In the genomic region with DNA sequence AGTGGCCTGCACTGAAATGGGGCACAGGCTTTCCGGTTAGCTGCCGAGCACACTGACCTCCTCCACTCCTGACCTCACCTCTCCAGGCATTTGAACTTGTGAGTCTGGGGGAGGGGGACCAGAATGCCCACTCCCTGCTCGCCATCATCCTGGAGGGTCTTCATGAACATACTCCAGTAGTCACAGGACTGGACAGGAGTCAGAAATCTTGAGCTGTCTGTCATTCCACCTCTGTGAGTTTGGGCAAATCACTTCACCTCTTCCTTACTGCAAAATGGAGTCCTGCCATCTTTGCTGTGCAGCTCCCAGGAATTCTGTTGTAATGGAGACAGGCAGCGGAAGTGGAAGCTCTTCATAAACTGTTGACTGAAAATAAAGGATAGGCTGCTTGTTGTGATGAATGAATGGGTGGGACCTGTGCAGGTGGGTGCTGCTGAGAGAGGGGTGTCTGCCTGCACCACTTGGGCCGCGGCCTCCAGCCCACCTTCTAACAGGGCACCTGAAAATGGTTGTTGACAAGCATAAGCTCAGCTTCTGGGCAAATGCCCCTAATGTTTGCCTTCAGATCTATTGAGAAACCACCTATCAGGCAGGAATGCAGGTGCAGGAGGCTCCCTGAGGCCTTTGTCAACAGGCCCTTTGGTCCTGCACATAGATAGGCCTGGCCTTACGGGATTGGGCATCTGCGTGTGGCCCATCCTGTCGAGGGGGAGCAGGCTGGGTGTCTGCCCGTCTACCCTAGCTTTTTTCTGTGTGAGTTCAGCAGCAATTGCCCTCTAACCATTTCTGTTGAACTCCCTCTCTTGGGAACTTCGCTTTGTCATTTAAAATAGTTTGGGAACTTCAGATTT, we compare ENCODE assay signal across 1 cellular context.
A peak's percentile ranks its signal among the peaks of the same experiment; 100 is the strongest.
TF ChIP-seq lines count a peak whose summit lies in the region.

No MANE protein-coding gene starts in this region.

TF ChIP-seq in HepG2, 621 proteins besides CTCF, POLR2A, EP300 and RAD21 (continued from another document and continues in another):
- TF ChIP-seq SMC3 (IDR thresholded peaks at IDR 0.05; ENCODE audit: low read length) (peak; percentile 33; the same call in 1 of the 2 replicates), KDM4B (CRISPR knock-in tag; IDR thresholded peaks at IDR 0.05) (peak; percentile 95), KDM5B (CRISPR knock-in tag; IDR thresholded peaks at IDR 0.05; ENCODE audit: borderline replicate concordance) (peak; percentile 74; the same call in 1 of the 2 replicates), HOXD1 (CRISPR knock-in tag; IDR thresholded peaks at IDR 0.05) (peak; percentile 96), GATAD1 (CRISPR knock-in tag; IDR thresholded peaks at IDR 0.05) (peak; percentile 68), ZNF790 (CRISPR knock-in tag; IDR thresholded peaks at IDR 0.05; ENCODE audit: borderline replicate concordance) (no peak), ZFP41 (CRISPR knock-in tag; IDR thresholded peaks at IDR 0.05; ENCODE audit: borderline replicate concordance) (peak; percentile 60; the same call in 1 of the 2 replicates), ZNF292 (CRISPR knock-in tag; IDR thresholded peaks at IDR 0.05; ENCODE audit: borderline replicate concordance, low read depth) (peak; percentile 96; the same call in 1 of the 2 replicates), THYN1 (CRISPR knock-in tag; IDR thresholded peaks at IDR 0.05; ENCODE audit: borderline replicate concordance, low read depth) (no peak), NR2F6 (IDR thresholded peaks at IDR 0.05) (peak; percentile 88), NR2F6 (CRISPR knock-in tag; IDR thresholded peaks at IDR 0.05) (peak; percentile 95), RXRB (CRISPR knock-in tag; IDR thresholded peaks at IDR 0.05; ENCODE audit: borderline replicate concordance) (peak; percentile 96), WIZ (CRISPR knock-in tag; IDR thresholded peaks at IDR 0.05) (peak; percentile 98), CENPX (CRISPR knock-in tag; IDR thresholded peaks at IDR 0.05) (no peak), SOX6 (IDR thresholded peaks at IDR 0.05) (no peak), SOX6 (CRISPR knock-in tag; IDR thresholded peaks at IDR 0.05) (peak; percentile 97), JUN (CRISPR knock-in tag; IDR thresholded peaks at IDR 0.05) (peak; percentile 70; the same call in 1 of the 2 replicates), ZNF629 (CRISPR knock-in tag; conservative IDR thresholded peaks at IDR 0.05) (peak; percentile 74), DNMT1 (CRISPR knock-in tag; IDR thresholded peaks at IDR 0.05) (no peak), ZNF331 (CRISPR knock-in tag; IDR thresholded peaks at IDR 0.05) (peak; percentile 98), NFIB (CRISPR knock-in tag; IDR thresholded peaks at IDR 0.05; ENCODE audit: borderline replicate concordance) (no peak), SOX13 (IDR thresholded peaks at IDR 0.05) (peak; percentile 88), SOX13 (CRISPR knock-in tag; conservative IDR thresholded peaks at IDR 0.05 in 1 of 2, IDR thresholded peaks at IDR 0.05 in 1 of 2) (peak in 1 of 2 experiments; percentile 96; a peak in 2 of 4 replicates), ZMYM3 (CRISPR knock-in tag; IDR thresholded peaks at IDR 0.05) (peak; percentile 92)
- TF ChIP-seq, protein P1, sequence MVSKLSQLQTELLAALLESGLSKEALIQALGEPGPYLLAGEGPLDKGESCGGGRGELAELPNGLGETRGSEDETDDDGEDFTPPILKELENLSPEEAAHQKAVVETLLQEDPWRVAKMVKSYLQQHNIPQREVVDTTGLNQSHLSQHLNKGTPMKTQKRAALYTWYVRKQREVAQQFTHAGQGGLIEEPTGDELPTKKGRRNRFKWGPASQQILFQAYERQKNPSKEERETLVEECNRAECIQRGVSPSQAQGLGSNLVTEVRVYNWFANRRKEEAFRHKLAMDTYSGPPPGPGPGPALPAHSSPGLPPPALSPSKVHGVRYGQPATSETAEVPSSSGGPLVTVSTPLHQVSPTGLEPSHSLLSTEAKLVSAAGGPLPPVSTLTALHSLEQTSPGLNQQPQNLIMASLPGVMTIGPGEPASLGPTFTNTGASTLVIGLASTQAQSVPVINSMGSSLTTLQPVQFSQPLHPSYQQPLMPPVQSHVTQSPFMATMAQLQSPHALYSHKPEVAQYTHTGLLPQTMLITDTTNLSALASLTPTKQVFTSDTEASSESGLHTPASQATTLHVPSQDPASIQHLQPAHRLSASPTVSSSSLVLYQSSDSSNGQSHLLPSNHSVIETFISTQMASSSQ (IDR thresholded peaks at IDR 0.05; ENCODE audit: low read depth) = peak; percentile 85
- TF ChIP-seq, protein P1 (CRISPR knock-in tag; IDR thresholded peaks at IDR 0.05; ENCODE audit: borderline replicate concordance) = peak; percentile 93
- TF ChIP-seq, protein P2, sequence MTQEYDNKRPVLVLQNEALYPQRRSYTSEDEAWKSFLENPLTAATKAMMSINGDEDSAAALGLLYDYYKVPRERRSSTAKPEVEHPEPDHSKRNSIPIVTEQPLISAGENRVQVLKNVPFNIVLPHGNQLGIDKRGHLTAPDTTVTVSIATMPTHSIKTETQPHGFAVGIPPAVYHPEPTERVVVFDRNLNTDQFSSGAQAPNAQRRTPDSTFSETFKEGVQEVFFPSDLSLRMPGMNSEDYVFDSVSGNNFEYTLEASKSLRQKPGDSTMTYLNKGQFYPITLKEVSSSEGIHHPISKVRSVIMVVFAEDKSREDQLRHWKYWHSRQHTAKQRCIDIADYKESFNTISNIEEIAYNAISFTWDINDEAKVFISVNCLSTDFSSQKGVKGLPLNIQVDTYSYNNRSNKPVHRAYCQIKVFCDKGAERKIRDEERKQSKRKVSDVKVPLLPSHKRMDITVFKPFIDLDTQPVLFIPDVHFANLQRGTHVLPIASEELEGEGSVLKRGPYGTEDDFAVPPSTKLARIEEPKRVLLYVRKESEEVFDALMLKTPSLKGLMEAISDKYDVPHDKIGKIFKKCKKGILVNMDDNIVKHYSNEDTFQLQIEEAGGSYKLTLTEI (CRISPR knock-in tag; conservative IDR thresholded peaks at IDR 0.05) = no peak
- TF ChIP-seq, protein P3, sequence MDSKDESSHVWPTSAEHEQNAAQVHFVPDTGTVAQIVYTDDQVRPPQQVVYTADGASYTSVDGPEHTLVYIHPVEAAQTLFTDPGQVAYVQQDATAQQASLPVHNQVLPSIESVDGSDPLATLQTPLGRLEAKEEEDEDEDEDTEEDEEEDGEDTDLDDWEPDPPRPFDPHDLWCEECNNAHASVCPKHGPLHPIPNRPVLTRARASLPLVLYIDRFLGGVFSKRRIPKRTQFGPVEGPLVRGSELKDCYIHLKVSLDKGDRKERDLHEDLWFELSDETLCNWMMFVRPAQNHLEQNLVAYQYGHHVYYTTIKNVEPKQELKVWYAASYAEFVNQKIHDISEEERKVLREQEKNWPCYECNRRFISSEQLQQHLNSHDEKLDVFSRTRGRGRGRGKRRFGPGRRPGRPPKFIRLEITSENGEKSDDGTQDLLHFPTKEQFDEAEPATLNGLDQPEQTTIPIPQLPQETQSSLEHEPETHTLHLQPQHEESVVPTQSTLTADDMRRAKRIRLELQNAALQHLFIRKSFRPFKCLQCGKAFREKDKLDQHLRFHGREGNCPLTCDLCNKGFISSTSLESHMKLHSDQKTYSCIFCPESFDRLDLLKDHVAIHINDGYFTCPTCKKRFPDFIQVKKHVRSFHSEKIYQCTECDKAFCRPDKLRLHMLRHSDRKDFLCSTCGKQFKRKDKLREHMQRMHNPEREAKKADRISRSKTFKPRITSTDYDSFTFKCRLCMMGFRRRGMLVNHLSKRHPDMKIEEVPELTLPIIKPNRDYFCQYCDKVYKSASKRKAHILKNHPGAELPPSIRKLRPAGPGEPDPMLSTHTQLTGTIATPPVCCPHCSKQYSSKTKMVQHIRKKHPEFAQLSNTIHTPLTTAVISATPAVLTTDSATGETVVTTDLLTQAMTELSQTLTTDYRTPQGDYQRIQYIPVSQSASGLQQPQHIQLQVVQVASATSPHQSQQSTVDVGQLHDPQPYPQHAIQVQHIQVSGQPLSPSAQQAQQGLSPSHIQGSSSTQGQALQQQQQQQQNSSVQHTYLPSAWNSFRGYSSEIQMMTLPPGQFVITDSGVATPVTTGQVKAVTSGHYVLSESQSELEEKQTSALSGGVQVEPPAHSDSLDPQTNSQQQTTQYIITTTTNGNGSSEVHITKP (CRISPR knock-in tag; IDR thresholded peaks at IDR 0.05; ENCODE audit: low read depth) = peak; percentile 90
- TF ChIP-seq, protein P4, sequence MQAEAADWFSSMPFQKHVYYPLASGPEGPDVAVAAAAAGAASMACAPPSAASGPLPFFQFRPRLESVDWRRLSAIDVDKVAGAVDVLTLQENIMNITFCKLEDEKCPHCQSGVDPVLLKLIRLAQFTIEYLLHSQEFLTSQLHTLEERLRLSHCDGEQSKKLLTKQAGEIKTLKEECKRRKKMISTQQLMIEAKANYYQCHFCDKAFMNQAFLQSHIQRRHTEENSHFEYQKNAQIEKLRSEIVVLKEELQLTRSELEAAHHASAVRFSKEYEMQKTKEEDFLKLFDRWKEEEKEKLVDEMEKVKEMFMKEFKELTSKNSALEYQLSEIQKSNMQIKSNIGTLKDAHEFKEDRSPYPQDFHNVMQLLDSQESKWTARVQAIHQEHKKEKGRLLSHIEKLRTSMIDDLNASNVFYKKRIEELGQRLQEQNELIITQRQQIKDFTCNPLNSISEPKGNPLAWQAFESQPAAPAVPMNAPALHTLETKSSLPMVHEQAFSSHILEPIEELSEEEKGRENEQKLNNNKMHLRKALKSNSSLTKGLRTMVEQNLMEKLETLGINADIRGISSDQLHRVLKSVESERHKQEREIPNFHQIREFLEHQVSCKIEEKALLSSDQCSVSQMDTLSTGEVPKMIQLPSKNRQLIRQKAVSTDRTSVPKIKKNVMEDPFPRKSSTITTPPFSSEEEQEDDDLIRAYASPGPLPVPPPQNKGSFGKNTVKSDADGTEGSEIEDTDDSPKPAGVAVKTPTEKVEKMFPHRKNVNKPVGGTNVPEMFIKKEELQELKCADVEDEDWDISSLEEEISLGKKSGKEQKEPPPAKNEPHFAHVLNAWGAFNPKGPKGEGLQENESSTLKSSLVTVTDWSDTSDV (CRISPR knock-in tag; IDR thresholded peaks at IDR 0.05) = no peak
- TF ChIP-seq, protein P5, sequence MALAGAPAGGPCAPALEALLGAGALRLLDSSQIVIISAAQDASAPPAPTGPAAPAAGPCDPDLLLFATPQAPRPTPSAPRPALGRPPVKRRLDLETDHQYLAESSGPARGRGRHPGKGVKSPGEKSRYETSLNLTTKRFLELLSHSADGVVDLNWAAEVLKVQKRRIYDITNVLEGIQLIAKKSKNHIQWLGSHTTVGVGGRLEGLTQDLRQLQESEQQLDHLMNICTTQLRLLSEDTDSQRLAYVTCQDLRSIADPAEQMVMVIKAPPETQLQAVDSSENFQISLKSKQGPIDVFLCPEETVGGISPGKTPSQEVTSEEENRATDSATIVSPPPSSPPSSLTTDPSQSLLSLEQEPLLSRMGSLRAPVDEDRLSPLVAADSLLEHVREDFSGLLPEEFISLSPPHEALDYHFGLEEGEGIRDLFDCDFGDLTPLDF (CRISPR knock-in tag; IDR thresholded peaks at IDR 0.05) = no peak
- TF ChIP-seq, protein P6, sequence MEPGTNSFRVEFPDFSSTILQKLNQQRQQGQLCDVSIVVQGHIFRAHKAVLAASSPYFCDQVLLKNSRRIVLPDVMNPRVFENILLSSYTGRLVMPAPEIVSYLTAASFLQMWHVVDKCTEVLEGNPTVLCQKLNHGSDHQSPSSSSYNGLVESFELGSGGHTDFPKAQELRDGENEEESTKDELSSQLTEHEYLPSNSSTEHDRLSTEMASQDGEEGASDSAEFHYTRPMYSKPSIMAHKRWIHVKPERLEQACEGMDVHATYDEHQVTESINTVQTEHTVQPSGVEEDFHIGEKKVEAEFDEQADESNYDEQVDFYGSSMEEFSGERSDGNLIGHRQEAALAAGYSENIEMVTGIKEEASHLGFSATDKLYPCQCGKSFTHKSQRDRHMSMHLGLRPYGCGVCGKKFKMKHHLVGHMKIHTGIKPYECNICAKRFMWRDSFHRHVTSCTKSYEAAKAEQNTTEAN (CRISPR knock-in tag; conservative IDR thresholded peaks at IDR 0.05) = peak; percentile 89
- TF ChIP-seq, protein P7, sequence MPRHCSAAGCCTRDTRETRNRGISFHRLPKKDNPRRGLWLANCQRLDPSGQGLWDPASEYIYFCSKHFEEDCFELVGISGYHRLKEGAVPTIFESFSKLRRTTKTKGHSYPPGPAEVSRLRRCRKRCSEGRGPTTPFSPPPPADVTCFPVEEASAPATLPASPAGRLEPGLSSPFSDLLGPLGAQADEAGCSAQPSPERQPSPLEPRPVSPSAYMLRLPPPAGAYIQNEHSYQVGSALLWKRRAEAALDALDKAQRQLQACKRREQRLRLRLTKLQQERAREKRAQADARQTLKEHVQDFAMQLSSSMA (CRISPR knock-in tag; IDR thresholded peaks at IDR 0.05) = no peak
- TF ChIP-seq, protein P8, sequence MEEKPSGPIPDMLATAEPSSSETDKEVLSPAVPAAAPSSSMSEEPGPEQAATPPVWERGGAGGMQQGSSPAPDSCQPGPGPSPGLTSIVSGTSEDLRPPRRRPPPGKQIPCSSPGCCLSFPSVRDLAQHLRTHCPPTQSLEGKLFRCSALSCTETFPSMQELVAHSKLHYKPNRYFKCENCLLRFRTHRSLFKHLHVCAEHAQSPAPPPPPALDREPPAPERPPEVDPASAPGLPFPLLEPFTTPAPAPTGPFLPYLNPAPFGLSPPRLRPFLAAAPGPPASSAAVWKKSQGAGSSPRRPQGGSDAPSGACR (CRISPR knock-in tag; IDR thresholded peaks at IDR 0.05) = peak; percentile 97
- TF ChIP-seq, protein P9, sequence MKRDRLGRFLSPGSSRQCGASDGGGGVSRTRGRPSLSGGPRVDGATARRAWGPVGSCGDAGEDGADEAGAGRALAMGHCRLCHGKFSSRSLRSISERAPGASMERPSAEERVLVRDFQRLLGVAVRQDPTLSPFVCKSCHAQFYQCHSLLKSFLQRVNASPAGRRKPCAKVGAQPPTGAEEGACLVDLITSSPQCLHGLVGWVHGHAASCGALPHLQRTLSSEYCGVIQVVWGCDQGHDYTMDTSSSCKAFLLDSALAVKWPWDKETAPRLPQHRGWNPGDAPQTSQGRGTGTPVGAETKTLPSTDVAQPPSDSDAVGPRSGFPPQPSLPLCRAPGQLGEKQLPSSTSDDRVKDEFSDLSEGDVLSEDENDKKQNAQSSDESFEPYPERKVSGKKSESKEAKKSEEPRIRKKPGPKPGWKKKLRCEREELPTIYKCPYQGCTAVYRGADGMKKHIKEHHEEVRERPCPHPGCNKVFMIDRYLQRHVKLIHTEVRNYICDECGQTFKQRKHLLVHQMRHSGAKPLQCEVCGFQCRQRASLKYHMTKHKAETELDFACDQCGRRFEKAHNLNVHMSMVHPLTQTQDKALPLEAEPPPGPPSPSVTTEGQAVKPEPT (CRISPR knock-in tag; IDR thresholded peaks at IDR 0.05; ENCODE audit: low read depth) = no peak; the same call in 1 of the 2 replicates
- TF ChIP-seq, protein P10, sequence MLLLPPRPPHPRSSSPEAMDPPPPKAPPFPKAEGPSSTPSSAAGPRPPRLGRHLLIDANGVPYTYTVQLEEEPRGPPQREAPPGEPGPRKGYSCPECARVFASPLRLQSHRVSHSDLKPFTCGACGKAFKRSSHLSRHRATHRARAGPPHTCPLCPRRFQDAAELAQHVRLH (CRISPR knock-in tag; IDR thresholded peaks at IDR 0.05; ENCODE audit: borderline replicate concordance, low read depth) = peak; percentile 97; the same call in 1 of the 2 replicates
